Comparison of ENCODE assay signal across 1 cellular context in the genomic region with DNA sequence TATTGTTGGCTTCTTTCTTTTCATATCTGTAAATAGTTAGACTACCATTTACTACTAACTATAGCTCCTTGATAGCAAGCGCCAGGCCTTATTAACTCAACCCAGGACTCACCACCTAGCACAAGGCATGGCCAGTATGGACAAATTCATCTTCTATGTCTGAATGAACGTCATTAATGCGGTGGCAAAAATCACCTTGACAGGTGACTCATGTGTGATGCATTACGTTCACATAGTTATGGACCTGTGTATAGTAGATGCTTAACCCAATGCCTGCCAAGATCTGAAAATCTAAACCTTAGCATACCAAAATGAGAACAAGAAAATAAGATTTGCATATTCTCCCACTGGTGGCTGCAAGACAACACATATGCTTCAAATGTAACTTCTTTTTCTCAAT.
TF ChIP-seq lines count a peak whose summit lies in the region.

No MANE protein-coding gene starts in this region.

TF ChIP-seq in GM12878, 131 proteins besides CTCF, POLR2A, EP300 and RAD21 (continued from another document):
- TF ChIP-seq, protein P1, sequence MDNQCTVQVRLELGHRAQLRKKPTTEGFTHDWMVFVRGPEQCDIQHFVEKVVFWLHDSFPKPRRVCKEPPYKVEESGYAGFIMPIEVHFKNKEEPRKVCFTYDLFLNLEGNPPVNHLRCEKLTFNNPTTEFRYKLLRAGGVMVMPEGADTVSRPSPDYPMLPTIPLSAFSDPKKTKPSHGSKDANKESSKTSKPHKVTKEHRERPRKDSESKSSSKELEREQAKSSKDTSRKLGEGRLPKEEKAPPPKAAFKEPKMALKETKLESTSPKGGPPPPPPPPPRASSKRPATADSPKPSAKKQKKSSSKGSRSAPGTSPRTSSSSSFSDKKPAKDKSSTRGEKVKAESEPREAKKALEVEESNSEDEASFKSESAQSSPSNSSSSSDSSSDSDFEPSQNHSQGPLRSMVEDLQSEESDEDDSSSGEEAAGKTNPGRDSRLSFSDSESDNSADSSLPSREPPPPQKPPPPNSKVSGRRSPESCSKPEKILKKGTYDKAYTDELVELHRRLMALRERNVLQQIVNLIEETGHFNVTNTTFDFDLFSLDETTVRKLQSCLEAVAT (IDR thresholded peaks at IDR 0.05): no peak
- TF ChIP-seq, protein P2, sequence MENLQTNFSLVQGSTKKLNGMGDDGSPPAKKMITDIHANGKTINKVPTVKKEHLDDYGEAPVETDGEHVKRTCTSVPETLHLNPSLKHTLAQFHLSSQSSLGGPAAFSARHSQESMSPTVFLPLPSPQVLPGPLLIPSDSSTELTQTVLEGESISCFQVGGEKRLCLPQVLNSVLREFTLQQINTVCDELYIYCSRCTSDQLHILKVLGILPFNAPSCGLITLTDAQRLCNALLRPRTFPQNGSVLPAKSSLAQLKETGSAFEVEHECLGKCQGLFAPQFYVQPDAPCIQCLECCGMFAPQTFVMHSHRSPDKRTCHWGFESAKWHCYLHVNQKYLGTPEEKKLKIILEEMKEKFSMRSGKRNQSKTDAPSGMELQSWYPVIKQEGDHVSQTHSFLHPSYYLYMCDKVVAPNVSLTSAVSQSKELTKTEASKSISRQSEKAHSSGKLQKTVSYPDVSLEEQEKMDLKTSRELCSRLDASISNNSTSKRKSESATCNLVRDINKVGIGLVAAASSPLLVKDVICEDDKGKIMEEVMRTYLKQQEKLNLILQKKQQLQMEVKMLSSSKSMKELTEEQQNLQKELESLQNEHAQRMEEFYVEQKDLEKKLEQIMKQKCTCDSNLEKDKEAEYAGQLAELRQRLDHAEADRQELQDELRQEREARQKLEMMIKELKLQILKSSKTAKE (IDR thresholded peaks at IDR 0.05; ENCODE audit: low read depth, poor library complexity, severe bottlenecking): no peak
- TF ChIP-seq, protein P3, sequence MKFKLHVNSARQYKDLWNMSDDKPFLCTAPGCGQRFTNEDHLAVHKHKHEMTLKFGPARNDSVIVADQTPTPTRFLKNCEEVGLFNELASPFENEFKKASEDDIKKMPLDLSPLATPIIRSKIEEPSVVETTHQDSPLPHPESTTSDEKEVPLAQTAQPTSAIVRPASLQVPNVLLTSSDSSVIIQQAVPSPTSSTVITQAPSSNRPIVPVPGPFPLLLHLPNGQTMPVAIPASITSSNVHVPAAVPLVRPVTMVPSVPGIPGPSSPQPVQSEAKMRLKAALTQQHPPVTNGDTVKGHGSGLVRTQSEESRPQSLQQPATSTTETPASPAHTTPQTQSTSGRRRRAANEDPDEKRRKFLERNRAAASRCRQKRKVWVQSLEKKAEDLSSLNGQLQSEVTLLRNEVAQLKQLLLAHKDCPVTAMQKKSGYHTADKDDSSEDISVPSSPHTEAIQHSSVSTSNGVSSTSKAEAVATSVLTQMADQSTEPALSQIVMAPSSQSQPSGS (IDR thresholded peaks at IDR 0.05; ENCODE audit: low read length): no peak
- no peak for TF ChIP-seq EGR1 (IDR thresholded peaks at IDR 0.05; ENCODE audit: borderline replicate concordance in 1 of 2, low read depth in 2 of 2, low read length in 2 of 2)
TF ChIP-seq in GM12878: peak in this region for 0.
